In genomic region chr7:133252506-133252857, GRCh38 we compare ENCODE assay signal across 8 cellular contexts. TPM values are rescaled to one million over a fixed set of nuclear protein-coding genes. Genes with fewer than 3 reads are reported as not detected.
DNase-seq lines count a peak whose midpoint lies in the region; TF ChIP-seq lines count a peak whose summit lies in the region.

No MANE protein-coding gene starts in this region.

- H3K4me2 ChIP-seq in DOHH2 (ENCODE audit: low read length) (peak overlapping the region; percentile 60), osteoblast (ENCODE audit: insufficient read depth, low read length) (peak overlapping the region; percentile 48)

- H3K9me3 ChIP-seq in DOHH2 (ENCODE audit: control insufficient read depth, insufficient read depth, low read length) (no peaks in the 10 kb centered on the region), breast epithelium (no peaks in the 10 kb centered on the region), osteoblast (ENCODE audit: low read depth, low read length) (no peaks in the 10 kb centered on the region)

- H3K27ac ChIP-seq in DOHH2 (ENCODE audit: low read depth, low read length) (no peak overlapping the region), breast epithelium (no peak overlapping the region), osteoblast (ENCODE audit: low read depth, low read length) (no peak overlapping the region)

- H3F3A ChIP-seq in DOHH2 (ENCODE audit: control insufficient read depth, insufficient read depth) = no peaks in the 10 kb centered on the region

- no peak for DNase-seq in breast epithelium (ENCODE audit: low spot score in 2 of 2)
- DNase-seq in osteoblast (ENCODE audit: insufficient read length, low spot score, missing footprints) = no peak
- DNase-seq in posterior vena cava (ENCODE audit: low spot score) = no peak
- no peak for DNase-seq in NCI-H1105 (lab: John Stamatoyannopoulos, UW)
- no peak for DNase-seq in AG08395 (ENCODE audit: low spot score)
- no peak for DNase-seq in islet precursor cell

- no peak for TF ChIP-seq POLR2A in breast epithelium (IDR thresholded peaks at IDR 0.05)

- no peaks in the 10 kb centered on the region for H3K9me3 Mint-ChIP-seq in IgD-negative memory B cell

- H3K9me2 ChIP-seq in DOHH2 (replicated peaks; ENCODE audit: control insufficient read depth, low read length) = no peaks in the 10 kb centered on the region

- peaks cover 14% of the 10 kb centered on the region for H3K36me3 ChIP-seq in DOHH2 (ENCODE audit: control insufficient read depth, low read length)
- no peaks in the 10 kb centered on the region for H3K36me3 ChIP-seq in breast epithelium
- no peaks in the 10 kb centered on the region for H3K36me3 ChIP-seq in osteoblast (ENCODE audit: insufficient read depth, low read length)

- H3K4me3 Mint-ChIP-seq in IgD-negative memory B cell = peak overlapping the region; percentile 89 to 98 (median 96)

- H3K4me3 ChIP-seq in DOHH2 (ENCODE audit: low read length) (peak overlapping the region; percentile 81), breast epithelium (peak overlapping the region in 2 of 3 donors; percentile 86 to 88), osteoblast (ENCODE audit: insufficient read depth, low read length) (peak overlapping the region; percentile 94)

- TF ChIP-seq CTCF in DOHH2 (IDR thresholded peaks at IDR 0.05; ENCODE audit: low read depth, low read length, poor library complexity, severe bottlenecking) (no peak), breast epithelium (IDR thresholded peaks at IDR 0.05) (no peak), osteoblast (IDR thresholded peaks at IDR 0.05; ENCODE audit: extremely low read depth, low read depth, low read length) (no peak)

- intact Hi-C loops in breast epithelium (cut with DNase I; ENCODE audit: low total_unique reads) = no loop called here
- intact Hi-C loops in posterior vena cava (cut with DNase I) = no loop called here

- H3K27me3 ChIP-seq in DOHH2 (ENCODE audit: control insufficient read depth, low read length) (no peaks in the 10 kb centered on the region), breast epithelium (no peaks in the 10 kb centered on the region), osteoblast (ENCODE audit: insufficient read depth, low read length) (no peaks in the 10 kb centered on the region)

- peak overlapping the region; percentile 25 for H2AFZ ChIP-seq in osteoblast (ENCODE audit: low read length)

- H3K27me3 Mint-ChIP-seq in IgD-negative memory B cell = no peaks in the 10 kb centered on the region

- H3K4me1 Mint-ChIP-seq in IgD-negative memory B cell = peaks cover 12 to 27% (median 23%) of the 10 kb centered on the region in 3 donors

- peaks cover 6% of the 10 kb centered on the region for H3K36me3 Mint-ChIP-seq in IgD-negative memory B cell

- H4K20me1 ChIP-seq in DOHH2 (ENCODE audit: control insufficient read depth, insufficient read depth, low read depth, low read length) (no peaks in the 10 kb centered on the region), osteoblast (ENCODE audit: insufficient read depth, low read length) (no peaks in the 10 kb centered on the region)

- H3K4me1 ChIP-seq in DOHH2 (ENCODE audit: control insufficient read depth, low read length) (peaks cover 22% of the 10 kb centered on the region), breast epithelium (no peaks in the 10 kb centered on the region), osteoblast (ENCODE audit: insufficient read depth, low read length) (peaks cover 9% of the 10 kb centered on the region)

- peak overlapping the region; percentile 57 to 97 (median 88) for H3K27ac Mint-ChIP-seq in IgD-negative memory B cell

- H3K79me2 ChIP-seq in DOHH2 (ENCODE audit: control insufficient read depth, low read length) = peaks cover 39% of the 10 kb centered on the region
- H3K79me2 ChIP-seq in osteoblast (ENCODE audit: insufficient read depth, low read length) = peaks cover 45% of the 10 kb centered on the region

RNA-seq across cellular contexts. Expression of gene EXOC4, which starts 0.4 kb away (rescaled TPM):
- 34.5 TPM for polyA plus RNA-seq in IgD-negative memory B cell
- total RNA-seq in breast epithelium (100 to 1,000 TPM in 1 of 3 donors, 10 to 100 TPM in 2; 88.3 to 136 (median 99.6) TPM), osteoblast (113 and 134 TPM in 2 replicates), posterior vena cava (10 to 100 TPM; 66.0 to 70.6 TPM)
